9 cellular contexts compared by ENCODE assay signal in the genomic region with DNA sequence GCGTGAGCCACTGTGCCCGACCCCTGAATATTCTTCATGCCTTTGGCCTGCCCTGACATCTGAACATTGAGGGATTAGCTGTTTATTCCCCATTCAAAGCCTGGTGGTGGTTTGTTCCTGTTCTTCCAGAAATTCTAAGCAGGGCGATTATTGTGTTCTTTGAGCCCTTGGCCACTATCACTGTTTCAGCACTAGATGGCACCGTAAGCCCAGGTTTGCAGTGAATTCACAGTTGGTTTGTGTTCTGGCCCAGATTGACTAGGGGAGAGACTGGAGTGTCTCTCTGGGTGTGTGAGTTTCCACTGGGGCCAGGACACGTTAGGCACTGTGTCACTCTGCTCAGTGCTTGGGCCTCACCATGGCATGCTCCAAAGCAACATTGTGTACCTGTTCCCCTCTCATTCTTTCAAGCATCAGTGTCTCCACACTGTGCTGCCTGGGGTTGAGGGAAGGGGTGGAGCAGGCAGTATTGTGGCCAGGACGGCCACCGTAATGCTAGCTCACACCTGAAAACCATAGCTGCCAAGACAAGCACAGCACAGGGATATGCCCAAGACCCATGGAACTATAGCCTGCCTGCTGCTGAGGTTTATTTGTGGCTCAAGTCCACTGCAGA. TPM values are rescaled to one million over a fixed set of nuclear protein-coding genes. Genes with fewer than 3 reads are reported as not detected.
DNase-seq lines count a peak whose midpoint lies in the region; ATAC-seq, FAIRE-seq and TF ChIP-seq lines count a peak whose summit lies in the region.
"Had no signal": no experiment of that assay in that cellular context is flagged by ENCODE, and none has a peak within 500 bp of the region (broad histone marks: within the 10 kb centered on the region; RNA-seq: fewer than 3 reads in every experiment).

No MANE protein-coding gene starts in this region.

- no peaks in the 10 kb centered on the region for H3K9me2 ChIP-seq in Loucy (replicated peaks; ENCODE audit: low read depth, low read length)

- H3K36me3 Mint-ChIP-seq in astrocyte (ENCODE audit: low read depth, unreplicated experiment): peaks cover 9% of the 10 kb centered on the region

- H3K4me3 Mint-ChIP-seq in astrocyte (ENCODE audit: unreplicated experiment): no peak overlapping the region

- intact Hi-C loops in right lobe of liver (cut with DNase I): no loop called here

- peak; percentile 9 to 23 for DNase-seq in NCI-H446 (lab: John Stamatoyannopoulos, UW)
- DNase-seq in NCI-H446 treated with DMSO at 0.1 percent for 48 hours (lab: John Stamatoyannopoulos, UW): no peak
- DNase-seq in astrocyte (ENCODE audit: low read depth): peak; percentile 15
- no peak for DNase-seq in right lobe of liver
- DNase-seq in NCI-H748 treated with DMSO at 0.1 percent for 48 hours (lab: John Stamatoyannopoulos, UW): no peak
- no peak for DNase-seq in activated effector memory CD4-positive, alpha-beta T cell treated with Interleukin-2 at 50 U/mL for 16 hours
- no peak for DNase-seq in NCI-H2196 (lab: John Stamatoyannopoulos, UW; ENCODE audit: unreplicated experiment)

- peaks cover 33% of the 10 kb centered on the region for H4K20me1 ChIP-seq in Loucy (ENCODE audit: insufficient read depth, low read length, poor library complexity, severe bottlenecking)
- peaks cover 59% of the 10 kb centered on the region for H4K20me1 ChIP-seq in astrocyte (ENCODE audit: insufficient read depth, low read length)

- H3K27ac ChIP-seq in astrocyte (ENCODE audit: low read depth, low read length): no peak overlapping the region
- H3K27ac ChIP-seq in right lobe of liver: no peak overlapping the region

- peaks cover 4% of the 10 kb centered on the region; the same call in 1 of the 2 replicates for H3K9me3 ChIP-seq in Loucy (ENCODE audit: insufficient read depth, low read depth, low read length)
- H3K9me3 ChIP-seq in astrocyte (ENCODE audit: insufficient read depth, low read depth, low read length): no peaks in the 10 kb centered on the region
- H3K9me3 ChIP-seq in right lobe of liver: no peaks in the 10 kb centered on the region

- ATAC-seq in right lobe of liver: peak; percentile 82 to 89 (median 86)

- FAIRE-seq in astrocyte (lab: Jason Lieb, UNC): peak; percentile 39

- H3K36me3 ChIP-seq in Loucy (ENCODE audit: insufficient read depth, low read length): 0 out of 2 replicates have a peak, but pooled peaks cover 9% of the 10 kb centered on the region
- H3K36me3 ChIP-seq in astrocyte (ENCODE audit: insufficient read depth, low read length): no peaks in the 10 kb centered on the region
- no peaks in the 10 kb centered on the region for H3K36me3 ChIP-seq in right lobe of liver

- H3K27me3 ChIP-seq in Loucy (ENCODE audit: insufficient read depth, low read length, poor library complexity, severe bottlenecking) (no peaks in the 10 kb centered on the region), astrocyte (ENCODE audit: insufficient read depth, low read length) (no peaks in the 10 kb centered on the region), right lobe of liver (no peaks in the 10 kb centered on the region)
- H3K27me3 ChIP-seq: BLaER1 treated with 17β-estradiol and CSF1 and Interleukin-3, amounts not matched to agents 10 nM and 100 nM had no signal

- TF ChIP-seq POLR2A in right lobe of liver (IDR thresholded peaks at IDR 0.05): no peak

- H3K9me3 Mint-ChIP-seq in astrocyte (ENCODE audit: unreplicated experiment): peaks cover 10% of the 10 kb centered on the region

- H3K9ac ChIP-seq in Loucy (ENCODE audit: low read depth, low read length, poor library complexity, severe bottlenecking) (no peak overlapping the region), astrocyte (ENCODE audit: low read length) (no peak overlapping the region)
- H3K9ac ChIP-seq: BLaER1 treated with 17β-estradiol and CSF1 and Interleukin-3, amounts not matched to agents 10 nM and 100 nM had no signal

- H3F3A ChIP-seq in Loucy (ENCODE audit: low read depth): no peaks in the 10 kb centered on the region

- TF ChIP-seq CTCF in Loucy (conservative IDR thresholded peaks at IDR 0.05; ENCODE audit: low read length): peak; percentile 91
- peak; percentile 85 for TF ChIP-seq CTCF in astrocyte (IDR thresholded peaks at IDR 0.05; ENCODE audit: insufficient read depth, low read depth, low read length)
- TF ChIP-seq CTCF in right lobe of liver (IDR thresholded peaks at IDR 0.05): peak; percentile 48 to 58 (median 56)

- H3K4me2 ChIP-seq in Loucy (ENCODE audit: low read depth, low read length, poor library complexity, severe bottlenecking) (no peak overlapping the region), astrocyte (ENCODE audit: low read length) (no peak overlapping the region)
- H3K4me2 ChIP-seq: BLaER1 treated with 17β-estradiol and CSF1 and Interleukin-3, amounts not matched to agents 10 nM and 100 nM had no signal

- H3K27ac Mint-ChIP-seq in astrocyte (ENCODE audit: unreplicated experiment): no peak overlapping the region

- WGBS in right lobe of liver (ENCODE audit: insufficient coverage, low coverage, low lambda C conversion rate, missing lambda C conversion rate): 82% methylated on average over 4 of the region's 7 CpGs

- H3K79me2 ChIP-seq in Loucy (ENCODE audit: insufficient read depth, low read length): peaks cover 88% of the 10 kb centered on the region
- peaks cover 89% of the 10 kb centered on the region for H3K79me2 ChIP-seq in astrocyte (ENCODE audit: insufficient read depth, low read length)

- H2AFZ ChIP-seq in Loucy (ENCODE audit: low read length) (no peak overlapping the region), astrocyte (ENCODE audit: low read depth, low read length) (no peak overlapping the region)

- H3K4me3 ChIP-seq in Loucy (ENCODE audit: low read length, poor library complexity, severe bottlenecking) (no peak overlapping the region), astrocyte (ENCODE audit: insufficient read depth, low read depth, low read length) (no peak overlapping the region), right lobe of liver (no peak overlapping the region)
- H3K4me3 ChIP-seq: BLaER1 treated with 17β-estradiol and CSF1 and Interleukin-3, amounts not matched to agents 10 nM and 100 nM had no signal

- H3K27me3 Mint-ChIP-seq in astrocyte (ENCODE audit: low read depth, unreplicated experiment): no peaks in the 10 kb centered on the region

- H3K4me1 ChIP-seq in Loucy (ENCODE audit: insufficient read depth, low read length, poor library complexity, severe bottlenecking): peaks cover 8% of the 10 kb centered on the region
- H3K4me1 ChIP-seq in astrocyte (ENCODE audit: insufficient read depth, low read length): peaks cover 3% of the 10 kb centered on the region
- peaks cover 0 to 3% (median 0%) of the 10 kb centered on the region in 4 donors for H3K4me1 ChIP-seq in right lobe of liver

- peaks cover 18% of the 10 kb centered on the region for H3K4me1 Mint-ChIP-seq in astrocyte (ENCODE audit: low read depth, unreplicated experiment)

RNA-seq across cellular contexts. Expression of a gene that starts 52.7 kb away (rescaled TPM):
- total RNA-seq in astrocyte (32.7 and 37.5 TPM in 2 replicates), right lobe of liver (10 to 100 TPM; 13.6 to 16.6 (median 15.0) TPM)

Comparison
In these comparisons a context has a peak if more than half of its experiments do, and no peak if none do; other contexts are left out.
1. DNase-seq: peak in NCI-H446 (2 of 2) and astrocyte (single experiment); none in NCI-H446 treated with DMSO at 0.1 percent for 48 hours (single experiment), right lobe of liver (0 of 3), NCI-H748 treated with DMSO at 0.1 percent for 48 hours (single experiment), activated effector memory CD4-positive, alpha-beta T cell treated with Interleukin-2 at 50 U/mL for 16 hours (single experiment) and NCI-H2196 (single experiment).
2. Peak in every context shown above with its lines, with median percentiles within 50 percentile points of each other: CTCF ChIP-seq.